ENCODE assay signal across 2 cellular contexts in the genomic region with DNA sequence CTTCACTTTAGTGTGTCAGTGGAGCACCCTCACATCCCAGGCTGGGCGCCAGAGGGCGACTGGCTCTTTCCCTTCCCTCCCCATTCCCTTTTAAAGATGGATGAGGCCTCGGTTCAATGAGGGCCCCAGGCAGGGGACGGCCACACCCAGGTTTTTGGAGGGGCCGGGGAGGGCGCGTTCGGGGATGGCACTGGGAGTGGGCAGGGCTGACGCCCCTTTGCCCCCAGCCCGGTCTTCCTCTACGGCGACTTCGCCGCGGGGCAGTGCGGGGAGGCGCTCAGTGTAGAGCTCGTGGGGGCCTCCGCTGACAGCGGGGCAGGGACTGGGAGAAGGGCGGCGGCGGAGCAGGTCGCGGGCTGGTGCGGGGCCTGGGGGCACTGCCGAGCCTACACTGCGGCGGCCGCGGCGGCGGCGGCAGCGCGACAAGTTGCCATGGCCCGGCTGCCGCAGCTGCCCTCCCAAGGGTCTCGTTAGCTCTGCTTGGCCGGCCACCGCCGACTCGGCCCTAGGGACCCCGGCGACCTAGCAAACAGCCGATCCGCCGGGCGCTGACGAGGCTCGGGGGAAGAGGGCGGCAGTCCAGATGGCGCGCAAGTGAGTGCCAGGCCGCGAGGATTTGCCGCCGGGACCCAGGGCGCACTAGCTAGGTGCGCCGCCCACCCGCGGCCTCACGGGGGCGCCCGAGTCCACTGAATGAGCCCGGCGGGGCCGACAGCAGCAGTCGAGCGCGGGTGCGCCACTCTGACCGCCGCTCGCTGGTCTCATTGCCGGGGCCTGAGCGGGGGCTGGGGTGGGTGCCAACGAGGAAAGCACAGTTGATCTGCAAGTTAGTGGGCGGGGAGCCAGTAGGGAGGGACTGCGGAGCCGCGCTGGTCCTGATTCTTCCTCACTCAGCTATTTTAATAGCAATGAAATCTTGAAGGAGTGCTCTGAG.
TF ChIP-seq lines count a peak whose summit lies in the region.

No MANE protein-coding gene starts in this region.

TF ChIP-seq in HEK293, 187 proteins besides CTCF, POLR2A, EP300 and RAD21 (continued from another document and continues in another):
- TF ChIP-seq, protein P1, sequence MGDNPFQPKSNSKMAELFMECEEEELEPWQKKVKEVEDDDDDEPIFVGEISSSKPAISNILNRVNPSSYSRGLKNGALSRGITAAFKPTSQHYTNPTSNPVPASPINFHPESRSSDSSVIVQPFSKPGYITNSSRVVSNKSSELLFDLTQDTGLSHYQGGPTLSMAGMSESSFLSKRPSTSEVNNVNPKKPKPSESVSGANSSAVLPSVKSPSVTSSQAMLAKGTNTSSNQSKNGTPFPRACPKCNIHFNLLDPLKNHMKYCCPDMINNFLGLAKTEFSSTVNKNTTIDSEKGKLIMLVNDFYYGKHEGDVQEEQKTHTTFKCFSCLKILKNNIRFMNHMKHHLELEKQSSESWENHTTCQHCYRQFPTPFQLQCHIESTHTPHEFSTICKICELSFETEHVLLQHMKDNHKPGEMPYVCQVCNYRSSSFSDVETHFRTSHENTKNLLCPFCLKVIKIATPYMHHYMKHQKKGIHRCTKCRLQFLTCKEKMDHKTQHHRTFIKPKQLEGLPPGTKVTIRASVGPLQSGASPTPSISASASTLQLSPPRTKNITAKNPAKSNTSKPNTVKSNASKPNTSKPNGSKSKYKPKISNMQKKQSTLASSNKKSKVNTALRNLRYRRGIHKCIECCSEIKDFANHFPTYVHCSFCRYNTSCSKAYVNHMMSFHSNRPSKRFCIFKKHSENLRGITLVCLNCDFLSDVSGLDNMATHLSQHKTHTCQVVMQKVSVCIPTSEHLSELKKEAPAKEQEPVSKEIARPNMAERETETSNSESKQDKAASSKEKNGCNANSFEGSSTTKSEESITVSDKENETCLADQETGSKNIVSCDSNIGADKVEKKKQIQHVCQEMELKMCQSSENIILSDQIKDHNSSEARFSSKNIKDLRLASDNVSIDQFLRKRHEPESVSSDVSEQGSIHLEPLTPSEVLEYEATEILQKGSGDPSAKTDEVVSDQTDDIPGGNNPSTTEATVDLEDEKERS (tag by site-specific recombination; IDR thresholded peaks at IDR 0.05): no peak
- TF ChIP-seq ZSCAN23 (tag by site-specific recombination; IDR thresholded peaks at IDR 0.05): no peak
- no peak for TF ChIP-seq ZNF394 (tag by site-specific recombination; IDR thresholded peaks at IDR 0.05; ENCODE audit: borderline replicate concordance)
- no peak for TF ChIP-seq ZNF555 (tag by site-specific recombination; conservative IDR thresholded peaks at IDR 0.05)
- no peak for TF ChIP-seq ZNF24 (tag by site-specific recombination; IDR thresholded peaks at IDR 0.05)
- TF ChIP-seq ZFHX2 (tag by site-specific recombination; conservative IDR thresholded peaks at IDR 0.05): peak; percentile 73
- TF ChIP-seq IKZF3 (tag by site-specific recombination; IDR thresholded peaks at IDR 0.05): peak; percentile 79
- TF ChIP-seq ZFP69B (tag by site-specific recombination; IDR thresholded peaks at IDR 0.05): peak; percentile 66; the same call in 1 of the 2 replicates
- no peak for TF ChIP-seq GLI4 (tag by site-specific recombination; IDR thresholded peaks at IDR 0.05)
- TF ChIP-seq, protein P2, sequence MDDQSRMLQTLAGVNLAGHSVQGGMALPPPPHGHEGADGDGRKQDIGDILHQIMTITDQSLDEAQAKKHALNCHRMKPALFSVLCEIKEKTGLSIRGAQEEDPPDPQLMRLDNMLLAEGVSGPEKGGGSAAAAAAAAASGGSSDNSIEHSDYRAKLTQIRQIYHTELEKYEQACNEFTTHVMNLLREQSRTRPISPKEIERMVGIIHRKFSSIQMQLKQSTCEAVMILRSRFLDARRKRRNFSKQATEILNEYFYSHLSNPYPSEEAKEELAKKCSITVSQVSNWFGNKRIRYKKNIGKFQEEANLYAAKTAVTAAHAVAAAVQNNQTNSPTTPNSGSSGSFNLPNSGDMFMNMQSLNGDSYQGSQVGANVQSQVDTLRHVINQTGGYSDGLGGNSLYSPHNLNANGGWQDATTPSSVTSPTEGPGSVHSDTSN (CRISPR knock-in tag; IDR thresholded peaks at IDR 0.05): 0 out of 2 replicates have a peak, but pooled peaks have one; percentile 50
- 0 out of 2 replicates have a peak, but pooled peaks have one; percentile 15 for TF ChIP-seq ZNF324 (tag by site-specific recombination; IDR thresholded peaks at IDR 0.05)
- no peak for TF ChIP-seq ZNF549 (tag by site-specific recombination; IDR thresholded peaks at IDR 0.05)
- TF ChIP-seq ZNF341 (tag by site-specific recombination; IDR thresholded peaks at IDR 0.05; ENCODE audit: low read depth): peak; percentile 72
- TF ChIP-seq ZNF530 (tag by site-specific recombination; IDR thresholded peaks at IDR 0.05; ENCODE audit: low read depth): no peak
- TF ChIP-seq ZNF658 (tag by site-specific recombination; IDR thresholded peaks at IDR 0.05): no peak
- TF ChIP-seq ZNF335 (tag by site-specific recombination; conservative IDR thresholded peaks at IDR 0.05): peak; percentile 92
- peak; percentile 78 for TF ChIP-seq GLIS2 (tag by site-specific recombination; IDR thresholded peaks at IDR 0.05)
- TF ChIP-seq KLF1 (tag by site-specific recombination; IDR thresholded peaks at IDR 0.05): peak; percentile 69
- 0 out of 2 replicates have a peak, but pooled peaks have one; percentile 46 for TF ChIP-seq YY1 (tag by site-specific recombination; IDR thresholded peaks at IDR 0.05)
- peak; percentile 71 for TF ChIP-seq PATZ1 (tag by site-specific recombination; IDR thresholded peaks at IDR 0.05)
- no peak for TF ChIP-seq ZNF510 (tag by site-specific recombination; IDR thresholded peaks at IDR 0.05; ENCODE audit: insufficient replicate concordance)
- TF ChIP-seq ZNF626 (tag by site-specific recombination; IDR thresholded peaks at IDR 0.05): no peak
- TF ChIP-seq KLF8 (tag by site-specific recombination; IDR thresholded peaks at IDR 0.05): peak; percentile 22; the same call in 1 of the 2 replicates
- TF ChIP-seq ZNF132 (tag by site-specific recombination; IDR thresholded peaks at IDR 0.05; ENCODE audit: borderline replicate concordance): no peak
- TF ChIP-seq ZNF777 (tag by site-specific recombination; IDR thresholded peaks at IDR 0.05; ENCODE audit: borderline replicate concordance): peak; percentile 44; the same call in 1 of the 2 replicates
- TF ChIP-seq BCL11A (tag by site-specific recombination; IDR thresholded peaks at IDR 0.05; ENCODE audit: low read depth): no peak
- TF ChIP-seq RBAK (tag by site-specific recombination; IDR thresholded peaks at IDR 0.05): no peak
- peak; percentile 61; the same call in 1 of the 2 replicates for TF ChIP-seq EGR2 (tag by site-specific recombination; IDR thresholded peaks at IDR 0.05; ENCODE audit: low read depth)
- 0 out of 2 replicates have a peak, but pooled peaks have one; percentile 10 for TF ChIP-seq YY2 (tag by site-specific recombination; IDR thresholded peaks at IDR 0.05)

TF ChIP-seq in SK-N-SH treated with all-trans-retinoic acid at 6 μM for 48 hours, 23 proteins besides CTCF, POLR2A, EP300 and RAD21 (continued from another document):
- TF ChIP-seq PATZ1 (CRISPR knock-in tag; IDR thresholded peaks at IDR 0.05; ENCODE audit: borderline replicate concordance): no peak
- TF ChIP-seq ZFP3 (CRISPR knock-in tag; IDR thresholded peaks at IDR 0.05): no peak
TF ChIP-seq in SK-N-SH treated with all-trans-retinoic acid at 6 μM for 48 hours: peak in this region for 0.
